ENCODE assay signal across 1 cellular context in genomic region chr16:71905765-71906164, GRCh38. TPM values are rescaled to one million over a fixed set of nuclear protein-coding genes. Genes with fewer than 3 reads are reported as not detected.
"Had no signal": no experiment of that assay in that cellular context is flagged by ENCODE, and none has a peak within 500 bp of the region (broad histone marks: within the 10 kb centered on the region; RNA-seq: fewer than 3 reads in every experiment).

No MANE protein-coding gene starts in this region.

RNA-seq across cellular contexts. Expression of gene ZNF821, which starts 21.8 kb away (rescaled TPM):
- total RNA-seq: ascending aorta had no signal
